1 cellular context compared by ENCODE assay signal in genomic region chr19:10544753-10545251, GRCh38.
TF ChIP-seq lines count a peak whose summit lies in the region.

No MANE protein-coding gene starts in this region.

TF ChIP-seq in GM12878, 131 proteins besides CTCF, POLR2A, EP300 and RAD21:
- TF ChIP-seq ZBTB33 (IDR thresholded peaks at IDR 0.05) (peak; percentile 37; the same call in 1 of the 2 replicates), CREM (IDR thresholded peaks at IDR 0.05; ENCODE audit: low read depth) (no peak)
TF ChIP-seq in GM12878: peak in this region for 1.
